27 cellular contexts compared by ENCODE assay signal in genomic region chr11:21820176-21820575, GRCh38.
"Had no signal": no experiment of that assay in that cellular context is flagged by ENCODE, and none has a peak within 500 bp of the region (broad histone marks: within the 10 kb centered on the region; RNA-seq: fewer than 3 reads in every experiment).

No MANE protein-coding gene starts in this region.

- H3K4me1 ChIP-seq: ascending aorta, colonic mucosa had no signal

- H3K27ac ChIP-seq: ascending aorta, cardiac muscle cell, colonic mucosa, VCaP had no signal

- H3K4me3 ChIP-seq: ascending aorta, cardiac muscle cell, colonic mucosa had no signal

- H3K27me3 ChIP-seq: ascending aorta, cardiac muscle cell, colonic mucosa had no signal

- H3K9me3 ChIP-seq: ascending aorta, colonic mucosa had no signal

- DNase-seq: activated B cell treated with CpG ODN at 0.5 μM for 24 hours; activated CD4-positive, alpha-beta memory T cell treated with anti-CD3 and anti-CD28 coated beads for 36 hours; activated CD4-positive, alpha-beta T cell treated with anti-CD3 and anti-CD28 coated beads for 4 hours; activated CD4-positive, alpha-beta T cell treated with anti-CD3 and anti-CD28 coated beads, Interleukin-2, amount 10 ng/mL, durations not matched to agents 24 days and 14 days; activated CD4-positive, alpha-beta T cell treated with anti-CD3 and anti-CD28 coated beads, Interleukin-2, amount 50 U/mL, for 1 hour; activated CD4-positive, alpha-beta T cell treated with anti-CD3 and anti-CD28 coated beads, Interleukin-2, amount 50 U/mL, for 4 hours; activated CD4-positive, CD25-positive, alpha-beta regulatory T cell treated with anti-CD3 and anti-CD28 coated beads, Interleukin-2, amount 50 U/mL, for 72 hours; activated CD8-positive, alpha-beta memory T cell treated with anti-CD3 and anti-CD28 coated beads, Interleukin-2, amount 50 U/mL, for 4 hours; activated CD8-positive, alpha-beta T cell treated with anti-CD3 and anti-CD28 coated beads for 36 hours; activated effector memory CD4-positive, alpha-beta T cell treated with Interleukin-2 at 50 U/mL for 16 hours; activated gamma-delta T cell; activated naive CD4-positive, alpha-beta T cell treated with anti-CD3 and anti-CD28 coated beads, Interleukin-2, amount 10 ng/mL, durations not matched to agents 7 days and 5 days; activated naive CD4-positive, alpha-beta T cell treated with Interleukin-2 at 50 U/mL for 16 hours; activated naive CD8-positive, alpha-beta T cell treated with anti-CD3 and anti-CD28 coated beads, Interleukin-2, amount 10 ng/mL, durations not matched to agents 7 days and 5 days; activated naive CD8-positive, alpha-beta T cell treated with anti-CD3 and anti-CD28 coated beads, Interleukin-2, amount 50 U/mL, for 24 hours; activated T-cell treated with anti-CD3 and anti-CD28 coated beads, Interleukin-2, amount 50 U/mL, for 24 hours; activated T-cell treated with anti-CD3 and anti-CD28 coated beads, Interleukin-2, amount 50 U/mL, for 48 hours; amygdala; anterior cingulate cortex; caudate nucleus; cerebellar nuclear complex; colonic mucosa; T-helper 2 cell; T-helper 9 cell had no signal

- H3K36me3 ChIP-seq: ascending aorta, cardiac muscle cell, colonic mucosa had no signal
